In the genomic region with DNA sequence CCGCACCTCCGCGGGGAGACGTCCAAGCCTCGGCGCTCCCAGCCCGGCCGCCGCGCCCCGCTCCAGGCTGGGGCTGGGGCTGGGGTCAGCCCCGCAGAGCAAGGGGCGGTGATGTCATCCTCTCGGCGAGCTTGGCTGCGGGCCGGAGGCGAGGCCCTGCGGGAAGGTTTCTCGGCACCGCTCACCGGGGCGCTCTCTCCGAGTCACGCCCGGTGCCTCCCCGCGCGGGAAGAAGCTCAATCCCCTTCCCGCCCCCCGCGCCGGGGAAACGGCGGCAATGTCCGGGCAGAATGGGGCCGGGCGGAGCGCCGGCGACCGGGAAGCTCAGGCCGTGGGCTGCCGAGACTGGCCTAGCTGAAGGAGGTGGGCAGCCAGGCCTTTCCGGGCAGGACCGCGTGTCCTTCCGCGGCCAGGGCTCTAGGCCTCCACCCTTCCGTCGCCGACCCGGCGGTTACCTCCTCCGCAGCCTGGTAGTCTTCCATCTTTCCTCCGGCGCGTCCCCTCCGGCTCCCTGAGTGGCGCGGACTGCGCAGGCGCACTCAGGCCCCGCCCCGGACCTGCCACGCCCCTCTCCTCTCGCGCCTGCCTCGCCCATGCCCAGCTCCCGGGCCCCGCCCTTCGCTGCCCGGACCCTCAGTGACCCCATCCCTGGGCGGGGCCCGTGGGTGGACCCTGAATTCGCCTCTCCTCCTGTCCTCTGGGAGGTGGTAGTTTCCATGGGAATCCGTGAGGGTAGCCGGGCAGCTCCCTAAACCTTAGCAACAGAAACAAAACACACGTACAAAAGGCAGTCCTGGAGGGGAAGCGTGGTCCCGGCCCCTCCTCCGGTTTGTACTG, we compare ENCODE assay signal across 8 cellular contexts. TPM values are rescaled to one million over a fixed set of nuclear protein-coding genes. Genes with fewer than 3 reads are reported as not detected.
A peak's percentile ranks its signal among the peaks of the same experiment; 100 is the strongest.
DNase-seq lines count a peak whose midpoint lies in the region; ATAC-seq, FAIRE-seq and TF ChIP-seq lines count a peak whose summit lies in the region.

A gene (minus strand): TSS at position 517 of the 837 bp plus-strand sequence. CDS start 35 bp downstream, at position 482.

- H4K20me1 ChIP-seq in mammary epithelial cell (ENCODE audit: insufficient read depth, low read length): no peaks in the 10 kb centered on the region

- H3K9ac ChIP-seq in mammary epithelial cell (ENCODE audit: insufficient read depth, low read length) (peak within 1 kb of the TSS; percentile 96), iPS-20b (ENCODE audit: low read depth, low read length) (peak within 1 kb of the TSS; percentile 87; the same call in 1 of the 2 replicates)

- dilution Hi-C loops in mammary epithelial cell (cut with HindIII; ENCODE audit: low sequenced_read_pairs): no loop called here

- H3K36me3 ChIP-seq in WERI-Rb-1: no peaks in the 10 kb centered on the region; the same call in none of the 2 replicates
- peaks cover 4% of the 10 kb centered on the region for H3K36me3 ChIP-seq in mammary epithelial cell (ENCODE audit: insufficient read depth, low read length)
- H3K36me3 ChIP-seq in iPS-20b (ENCODE audit: insufficient read depth, low read depth, low read length): peaks cover 6% of the 10 kb centered on the region; the same call in 1 of the 2 replicates
- peaks cover 0 to 7% of the 10 kb centered on the region in 2 donors for H3K36me3 ChIP-seq in small intestine (ENCODE audit: control insufficient read depth in 2 of 2, insufficient read depth in 2 of 2, low read length in 2 of 2)

- in situ Hi-C loops in mammary epithelial cell (cut with MboI; ENCODE audit: low sequenced_read_pairs in 2 of 2): no loop called here

- H3K4me1 ChIP-seq in A549: peaks cover 19% of the 10 kb centered on the region
- peaks cover 47% of the 10 kb centered on the region for H3K4me1 ChIP-seq in mammary epithelial cell (ENCODE audit: insufficient read depth, low read length)
- no peaks in the 10 kb centered on the region for H3K4me1 ChIP-seq in iPS-20b (ENCODE audit: insufficient read depth, low read length)
- H3K4me1 ChIP-seq in small intestine (ENCODE audit: control insufficient read depth in 2 of 2, insufficient read depth in 1 of 2, low read depth in 1 of 2, low read length in 1 of 2): peaks cover 5 to 8% of the 10 kb centered on the region in 2 donors

- H3K9me3 ChIP-seq in A549: no peaks in the 10 kb centered on the region
- no peaks in the 10 kb centered on the region for H3K9me3 ChIP-seq in WERI-Rb-1 (ENCODE audit: severe bottlenecking)
- H3K9me3 ChIP-seq in mammary epithelial cell (replicated peaks; ENCODE audit: insufficient read depth, low read length): no peaks in the 10 kb centered on the region
- no peaks in the 10 kb centered on the region for H3K9me3 ChIP-seq in iPS-20b (ENCODE audit: insufficient read depth, low read depth, low read length)
- no peaks in the 10 kb centered on the region for H3K9me3 ChIP-seq in small intestine (ENCODE audit: control insufficient read depth, low read depth)

- under 1% methylated on average over 17 of the region's 82 CpGs for WGBS in A549 (ENCODE audit: missing lambda C conversion rate)
- under 1% methylated on average over 31 of the region's 82 CpGs for WGBS in mammary epithelial cell (ENCODE audit: low coverage, missing lambda C conversion rate)
- WGBS in small intestine, 3 donors: 0 to 1% (median 0%) methylated on average over 57 to 82 of the region's 82 CpGs

- intact Hi-C loops in mammary epithelial cell (cut with micrococcal nuclease): loop anchor here (1.0 to 2.0 kb wide), 2 partner anchors 47 to 426 kb away; no protein-coding TSS in a partner anchor

- no peak for TF ChIP-seq EP300 in A549 (IDR thresholded peaks at IDR 0.05)

- TSS peak; percentile 65 for BruUV-seq in mammary epithelial cell (replicated peaks; lab: Mats Ljungman, UMichigan)

- DNase-seq in A549 (ENCODE audit: low read depth in 1 of 2, low spot score in 1 of 2): peak; percentile 77 to 88
- peak; percentile 82 for DNase-seq in NCI-H2171 (lab: John Stamatoyannopoulos, UW)
- DNase-seq in WERI-Rb-1: peak; percentile 95
- DNase-seq in mammary epithelial cell: peak; percentile 97
- peak; percentile 92 for DNase-seq in small intestine

- H3K4me2 ChIP-seq in A549: peak within 1 kb of the TSS; percentile 79
- peak within 1 kb of the TSS; percentile 81 for H3K4me2 ChIP-seq in mammary epithelial cell (ENCODE audit: insufficient read depth, low read depth, low read length)

- H3K27me3 ChIP-seq in WERI-Rb-1 (ENCODE audit: insufficient read depth, low read depth, severe bottlenecking) (no peaks in the 10 kb centered on the region), mammary epithelial cell (ENCODE audit: insufficient read depth, low read length) (no peaks in the 10 kb centered on the region), iPS-20b (ENCODE audit: insufficient read depth, low read length) (peaks cover 15% of the 10 kb centered on the region), small intestine (ENCODE audit: control insufficient read depth in 2 of 2, insufficient read depth in 2 of 2, low read length in 2 of 2) (no peaks in the 10 kb centered on the region)

- TF ChIP-seq CTCF in A549 (IDR thresholded peaks at IDR 0.05) (no peak), WERI-Rb-1 (IDR thresholded peaks at IDR 0.05; ENCODE audit: low read depth, low read length) (no peak), mammary epithelial cell (conservative IDR thresholded peaks at IDR 0.05 in 1 of 2, IDR thresholded peaks at IDR 0.05 in 1 of 2; ENCODE audit: extremely low read depth in 1 of 2, insufficient read depth in 1 of 2, low read depth in 1 of 2, low read length in 2 of 2) (no peak)

- H3K4me3 ChIP-seq in A549: peak within 1 kb of the TSS; percentile 84
- H3K4me3 ChIP-seq in WERI-Rb-1 (ENCODE audit: low read depth, low read length): peak within 1 kb of the TSS; percentile 93
- H3K4me3 ChIP-seq in mammary epithelial cell (replicated peaks in 1 of 3; ENCODE audit: insufficient read depth in 1 of 3, low read depth in 2 of 3, low read length in 3 of 3): peak within 1 kb of the TSS; percentile 59 to 98 (median 77)
- H3K4me3 ChIP-seq in iPS-20b (ENCODE audit: low read length): peak within 1 kb of the TSS; percentile 71
- peak within 1 kb of the TSS; percentile 91 to 95 for H3K4me3 ChIP-seq in small intestine (ENCODE audit: low read depth in 1 of 2, low read length in 2 of 2)

- H3K79me2 ChIP-seq in mammary epithelial cell (ENCODE audit: insufficient read depth, low read length): peaks cover 49% of the 10 kb centered on the region

- POLR2A ChIA-PET in A549 (lab: Yijun Ruan, JAX): interaction anchor here (1.7 to 1.8 kb wide), 2 partner anchors 14 to 356 kb away, joined by 6 to 16 read pairs; a partner anchor contains a TSS

- CTCF ChIA-PET in A549 (lab: Yijun Ruan, JAX): interaction anchor here (0.7 to 3.4 kb wide), 6 partner anchors 15 to 430 kb away, joined by 3 to 14 read pairs (median 4); no protein-coding TSS in a partner anchor
- CTCF ChIA-PET in mammary epithelial cell (lab: Charles Lee; ENCODE audit: low non-redundant PET): interaction anchor here (0.6 to 1.0 kb wide), 3 partner anchors 42 to 398 kb away, joined by 5 to 12 read pairs (median 7); no protein-coding TSS in a partner anchor

- ATAC-seq in A549 (peak; percentile 94 to 96), GM18520 (IDR thresholded peaks at IDR 0.05; ENCODE audit: unreplicated experiment) (peak; percentile 45), HG03060 (IDR thresholded peaks at IDR 0.05; ENCODE audit: low read depth, unreplicated experiment) (peak; percentile 36)

- no peak for TF ChIP-seq RAD21 in A549 (conservative IDR thresholded peaks at IDR 0.05 in 1 of 2, IDR thresholded peaks at IDR 0.05 in 1 of 2)

- peak within 1 kb of the TSS; percentile 89 to 99 for H3K27ac ChIP-seq in A549
- H3K27ac ChIP-seq in WERI-Rb-1: peak within 1 kb of the TSS; percentile 96
- peak within 1 kb of the TSS; percentile 97 for H3K27ac ChIP-seq in mammary epithelial cell (ENCODE audit: insufficient read depth, low read depth, low read length)
- peak within 1 kb of the TSS; percentile 68 for H3K27ac ChIP-seq in iPS-20b (ENCODE audit: low read length)
- peak within 1 kb of the TSS; percentile 99 to 100 for H3K27ac ChIP-seq in small intestine (ENCODE audit: low read depth in 1 of 2, low read length in 1 of 2)

- FAIRE-seq in A549 (lab: Jason Lieb, UNC) (no peak), small intestine (lab: Jason Lieb, UNC) (no peak)

- peak; percentile 89 for TF ChIP-seq POLR2A in A549 (IDR thresholded peaks at IDR 0.05; ENCODE audit: low read length)

- H2AFZ ChIP-seq in mammary epithelial cell (ENCODE audit: low read depth, low read length): peak within 1 kb of the TSS; percentile 84

TF ChIP-seq in A549, 52 proteins besides CTCF, POLR2A, EP300 and RAD21 (continues in another document):
- TF ChIP-seq RARB (CRISPR knock-in tag; IDR thresholded peaks at IDR 0.05) (no peak), CBX2 (IDR thresholded peaks at IDR 0.05; ENCODE audit: borderline replicate concordance, low read depth) (no peak), ZC3H11A (IDR thresholded peaks at IDR 0.05) (no peak), CHD4 (IDR thresholded peaks at IDR 0.05; ENCODE audit: borderline replicate concordance) (no peak), CEBPB (IDR thresholded peaks at IDR 0.05) (no peak), JUN (IDR thresholded peaks at IDR 0.05) (peak in 1 of 2 experiments; percentile 73; a peak in 2 of 5 replicates), SREBF2 (IDR thresholded peaks at IDR 0.05) (no peak)
- TF ChIP-seq, protein P1, sequence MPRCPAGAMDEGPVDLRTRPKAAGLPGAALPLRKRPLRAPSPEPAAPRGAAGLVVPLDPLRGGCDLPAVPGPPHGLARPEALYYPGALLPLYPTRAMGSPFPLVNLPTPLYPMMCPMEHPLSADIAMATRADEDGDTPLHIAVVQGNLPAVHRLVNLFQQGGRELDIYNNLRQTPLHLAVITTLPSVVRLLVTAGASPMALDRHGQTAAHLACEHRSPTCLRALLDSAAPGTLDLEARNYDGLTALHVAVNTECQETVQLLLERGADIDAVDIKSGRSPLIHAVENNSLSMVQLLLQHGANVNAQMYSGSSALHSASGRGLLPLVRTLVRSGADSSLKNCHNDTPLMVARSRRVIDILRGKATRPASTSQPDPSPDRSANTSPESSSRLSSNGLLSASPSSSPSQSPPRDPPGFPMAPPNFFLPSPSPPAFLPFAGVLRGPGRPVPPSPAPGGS (IDR thresholded peaks at IDR 0.05): peak; percentile 48; the same call in 1 of the 3 replicates
- TF ChIP-seq, protein P2, sequence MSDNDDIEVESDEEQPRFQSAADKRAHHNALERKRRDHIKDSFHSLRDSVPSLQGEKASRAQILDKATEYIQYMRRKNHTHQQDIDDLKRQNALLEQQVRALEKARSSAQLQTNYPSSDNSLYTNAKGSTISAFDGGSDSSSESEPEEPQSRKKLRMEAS (IDR thresholded peaks at IDR 0.05): peak; percentile 38; the same call in 1 of the 2 replicates

RNA-seq across cellular contexts. Expression of the gene that starts here (rescaled TPM):
- 174 and 232 TPM in 2 replicates for polyA plus RNA-seq in A549 (2011; rRNA removed)
- 101 and 110 TPM in 2 replicates for polyA plus RNA-seq in A549 (2012; cell fraction: cytosol; rRNA removed)
- 33.4 and 56.6 TPM in 2 replicates for polyA plus RNA-seq in A549 (2012; cell fraction: nucleus; rRNA removed)
- 130 to 136 TPM (median 133 TPM) in 3 replicates for polyA plus RNA-seq in A549 (2017; fragmentation: RNase III; extraction: RNeasy Plus Mini Kit Qiagen cat#74134 plus additional on column Dnase treatment)
- polyA minus RNA-seq in A549 (2011; rRNA and poly(A)+ RNA removed): 51.4 and 52.3 TPM in 2 replicates
- total RNA-seq in mammary epithelial cell: 100 to 1,000 TPM in 1 of 2 donors, 10 to 100 TPM in 1; 51.8 to 129 TPM
- polyA plus RNA-seq in mammary epithelial cell: 211 TPM
- 199 TPM for polyA minus RNA-seq in mammary epithelial cell
- 100 to 1,000 TPM; 242 to 451 (median 373) TPM for polyA plus RNA-seq in small intestine

Comparison
In these comparisons a context has a peak if more than half of its experiments do, and no peak if none do; other contexts are left out.
1. Peak in every context shown above with its lines: DNase-seq, ATAC-seq, H3K4me3 ChIP-seq and H3K27ac ChIP-seq.
2. ATAC-seq: peak in every context shown above with its lines; median percentile 95 in A549; 45 in GM18520; 36 in HG03060.